Comparison of ENCODE assay signal across 12 cellular contexts in the genomic region with DNA sequence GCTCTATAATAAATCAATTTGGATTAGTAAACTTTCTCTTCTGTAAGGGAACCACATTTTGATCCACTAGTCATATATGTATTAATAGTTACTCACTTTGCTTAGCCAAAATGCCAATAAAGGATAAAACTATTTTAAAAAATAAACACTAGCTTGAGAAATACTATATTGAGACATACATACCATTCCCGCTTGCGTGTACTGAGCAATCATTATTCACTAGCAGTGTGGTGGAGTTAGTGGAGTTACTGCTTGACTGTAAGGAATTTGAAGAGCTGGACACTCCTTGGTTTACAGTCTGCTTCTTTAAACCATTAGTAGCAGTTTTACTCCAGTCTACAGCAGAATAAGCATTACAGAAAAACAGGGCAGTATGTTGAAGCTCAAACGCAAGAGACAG. TPM values are rescaled to one million over a fixed set of nuclear protein-coding genes. Genes with fewer than 3 reads are reported as not detected.
DNase-seq lines count a peak whose midpoint lies in the region; ATAC-seq and TF ChIP-seq lines count a peak whose summit lies in the region.
"Had no signal": no experiment of that assay in that cellular context is flagged by ENCODE, and none has a peak within 500 bp of the region (broad histone marks: within the 10 kb centered on the region; RNA-seq: fewer than 3 reads in every experiment).

No MANE protein-coding gene starts in this region.

- no peaks in the 10 kb centered on the region for H3K79me2 ChIP-seq in HCT116 (ENCODE audit: insufficient read depth, low read length)

- ATAC-seq in HCT116 (no peak), HG03097 (IDR thresholded peaks at IDR 0.05; ENCODE audit: low FRiP score, unreplicated experiment) (no peak), left ventricle myocardium superior (no peak)

- H3K4me1 ChIP-seq in HCT116 (ENCODE audit: control insufficient read depth in 1 of 2, insufficient read depth in 2 of 2, low read length in 2 of 2), result peaks cover 0 to 10% of the 10 kb centered on the region in 2 experiments; a peak in 1 of 4 replicates
- H3K4me1 ChIP-seq: suprapubic skin had no signal

- no peak for TF ChIP-seq CTCF in HCT116 (IDR thresholded peaks at IDR 0.05 in 2 of 3, conservative IDR thresholded peaks at IDR 0.05 in 1 of 3; ENCODE audit: borderline replicate concordance in 1 of 3, insufficient read depth in 1 of 3, low read depth in 2 of 3, low read length in 2 of 3)

- POLR2A ChIA-PET in HCT116 (lab: Charles Lee), result no interaction called here

- TF ChIP-seq POLR2A in HCT116 (IDR thresholded peaks at IDR 0.05; ENCODE audit: borderline replicate concordance, extremely low read depth, insufficient read depth, insufficient read length), result no peak

- H3K4me3 ChIP-seq in HCT116 (replicated peaks in 1 of 2; ENCODE audit: low read depth in 1 of 2, low read length in 2 of 2), result no peak overlapping the region
- H3K4me3 ChIP-seq: suprapubic skin had no signal

- H3K4me2 ChIP-seq in HCT116 (ENCODE audit: low read length), result peak overlapping the region; percentile 41

- no peaks in the 10 kb centered on the region for H3K36me3 ChIP-seq in HCT116 (ENCODE audit: control insufficient read depth in 1 of 2, insufficient read depth in 2 of 2, low read length in 2 of 2)
- H3K36me3 ChIP-seq: suprapubic skin had no signal

- intact Hi-C loops in HCT116 (cut with micrococcal nuclease), result no loop called here
- intact Hi-C loops in left ventricle myocardium superior (cut with micrococcal nuclease), result no loop called here

- H3K27me3 ChIP-seq in HCT116 (ENCODE audit: insufficient read depth, low read length), result no peaks in the 10 kb centered on the region
- H3K27me3 ChIP-seq: suprapubic skin had no signal

- BruUV-seq in HCT116 (replicated peaks; lab: Mats Ljungman, UMichigan), result no TSS peak

- DNase-seq in HCT116 (ENCODE audit: low read depth, low spot score) (no peak), amniotic epithelial cell (ENCODE audit: low read depth) (peak; percentile 79), hepatic stellate cell (ENCODE audit: low spot score) (peak; percentile 38), left ventricle myocardium superior (no peak), NCI-H1092 treated with DMSO at 0.1 percent for 48 hours (lab: John Stamatoyannopoulos, UW) (no peak)
- no peak for DNase-seq in stimulated activated CD4-positive, alpha-beta T cell treated with anti-CD3 and anti-CD28 coated beads, Interleukin-4, amount 100 ng/mL, for 4 hours
- DNase-seq: activated CD4-positive, alpha-beta T cell treated with anti-CD3 and anti-CD28 coated beads for 4 hours; MV-4-11; NCI-H2171 treated with DMSO at 0.1 percent for 48 hours; retina had no signal

- CTCF ChIA-PET in HCT116 (lab: Charles Lee), result no interaction called here

- H3K27ac ChIP-seq in HCT116 (ENCODE audit: low read depth, low read length), result no peak overlapping the region
- H3K27ac ChIP-seq: suprapubic skin had no signal

- no peaks in the 10 kb centered on the region for H3K9me3 ChIP-seq in HCT116 (ENCODE audit: control insufficient read depth in 1 of 2, insufficient read depth in 1 of 2, low read depth in 1 of 2, low read length in 2 of 2)
- H3K9me3 ChIP-seq: suprapubic skin had no signal

- H3K9ac ChIP-seq in HCT116 (ENCODE audit: low read length), result no peak overlapping the region

- no peaks in the 10 kb centered on the region for H3K9me2 ChIP-seq in HCT116 (ENCODE audit: insufficient read depth)

- no peak for TF ChIP-seq RAD21 in HCT116 (IDR thresholded peaks at IDR 0.05; ENCODE audit: low read depth)

- RAD21 ChIA-PET in HCT116 (lab: Charles Lee; ENCODE audit: low non-redundant PET in 1 of 2, low total read pairs in 2 of 2, uncharacterized antibody in 2 of 2, unreplicated experiment in 2 of 2), result no interaction called here

- H2AFZ ChIP-seq in HCT116 (ENCODE audit: low read depth, low read length, poor library complexity, severe bottlenecking), result no peak overlapping the region

- no peaks in the 10 kb centered on the region for H4K20me1 ChIP-seq in HCT116 (ENCODE audit: insufficient read depth)

TF ChIP-seq in HCT116, 20 proteins besides CTCF, POLR2A, EP300 and RAD21:
- TF ChIP-seq SIN3A (IDR thresholded peaks at IDR 0.05; ENCODE audit: low read depth), result no peak
- TF ChIP-seq YY1 (IDR thresholded peaks at IDR 0.05; ENCODE audit: extremely low read depth, insufficient replicate concordance, low read depth, low read length), result no peak
- TF ChIP-seq JUND (IDR thresholded peaks at IDR 0.05), result no peak
- TF ChIP-seq, protein P1, sequence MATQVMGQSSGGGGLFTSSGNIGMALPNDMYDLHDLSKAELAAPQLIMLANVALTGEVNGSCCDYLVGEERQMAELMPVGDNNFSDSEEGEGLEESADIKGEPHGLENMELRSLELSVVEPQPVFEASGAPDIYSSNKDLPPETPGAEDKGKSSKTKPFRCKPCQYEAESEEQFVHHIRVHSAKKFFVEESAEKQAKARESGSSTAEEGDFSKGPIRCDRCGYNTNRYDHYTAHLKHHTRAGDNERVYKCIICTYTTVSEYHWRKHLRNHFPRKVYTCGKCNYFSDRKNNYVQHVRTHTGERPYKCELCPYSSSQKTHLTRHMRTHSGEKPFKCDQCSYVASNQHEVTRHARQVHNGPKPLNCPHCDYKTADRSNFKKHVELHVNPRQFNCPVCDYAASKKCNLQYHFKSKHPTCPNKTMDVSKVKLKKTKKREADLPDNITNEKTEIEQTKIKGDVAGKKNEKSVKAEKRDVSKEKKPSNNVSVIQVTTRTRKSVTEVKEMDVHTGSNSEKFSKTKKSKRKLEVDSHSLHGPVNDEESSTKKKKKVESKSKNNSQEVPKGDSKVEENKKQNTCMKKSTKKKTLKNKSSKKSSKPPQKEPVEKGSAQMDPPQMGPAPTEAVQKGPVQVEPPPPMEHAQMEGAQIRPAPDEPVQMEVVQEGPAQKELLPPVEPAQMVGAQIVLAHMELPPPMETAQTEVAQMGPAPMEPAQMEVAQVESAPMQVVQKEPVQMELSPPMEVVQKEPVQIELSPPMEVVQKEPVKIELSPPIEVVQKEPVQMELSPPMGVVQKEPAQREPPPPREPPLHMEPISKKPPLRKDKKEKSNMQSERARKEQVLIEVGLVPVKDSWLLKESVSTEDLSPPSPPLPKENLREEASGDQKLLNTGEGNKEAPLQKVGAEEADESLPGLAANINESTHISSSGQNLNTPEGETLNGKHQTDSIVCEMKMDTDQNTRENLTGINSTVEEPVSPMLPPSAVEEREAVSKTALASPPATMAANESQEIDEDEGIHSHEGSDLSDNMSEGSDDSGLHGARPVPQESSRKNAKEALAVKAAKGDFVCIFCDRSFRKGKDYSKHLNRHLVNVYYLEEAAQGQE (IDR thresholded peaks at IDR 0.05; ENCODE audit: low read depth), result no peak
- no peak for TF ChIP-seq ZFX (IDR thresholded peaks at IDR 0.05)
- TF ChIP-seq, protein P2, sequence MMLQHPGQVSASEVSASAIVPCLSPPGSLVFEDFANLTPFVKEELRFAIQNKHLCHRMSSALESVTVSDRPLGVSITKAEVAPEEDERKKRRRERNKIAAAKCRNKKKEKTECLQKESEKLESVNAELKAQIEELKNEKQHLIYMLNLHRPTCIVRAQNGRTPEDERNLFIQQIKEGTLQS (IDR thresholded peaks at IDR 0.05), result no peak
- no peak for TF ChIP-seq SP1 (IDR thresholded peaks at IDR 0.05; ENCODE audit: low read depth)
- TF ChIP-seq FOSL1 (IDR thresholded peaks at IDR 0.05; ENCODE audit: low read depth), result no peak
- no peak for TF ChIP-seq EZH2phosphoT487 (IDR thresholded peaks at IDR 0.05; ENCODE audit: borderline replicate concordance)
- no peak for TF ChIP-seq POLR2AphosphoS5 (IDR thresholded peaks at IDR 0.05; ENCODE audit: low read depth, low read length)
- TF ChIP-seq CBX3 (IDR thresholded peaks at IDR 0.05; ENCODE audit: low read depth), result no peak
- no peak for TF ChIP-seq CEBPB (IDR thresholded peaks at IDR 0.05; ENCODE audit: low read depth)
- no peak for TF ChIP-seq ZNF274 (IDR thresholded peaks at IDR 0.05; ENCODE audit: low read depth, low read length)
- no peak for TF ChIP-seq EGR1 (IDR thresholded peaks at IDR 0.05; ENCODE audit: low read depth)
- TF ChIP-seq, protein P3, sequence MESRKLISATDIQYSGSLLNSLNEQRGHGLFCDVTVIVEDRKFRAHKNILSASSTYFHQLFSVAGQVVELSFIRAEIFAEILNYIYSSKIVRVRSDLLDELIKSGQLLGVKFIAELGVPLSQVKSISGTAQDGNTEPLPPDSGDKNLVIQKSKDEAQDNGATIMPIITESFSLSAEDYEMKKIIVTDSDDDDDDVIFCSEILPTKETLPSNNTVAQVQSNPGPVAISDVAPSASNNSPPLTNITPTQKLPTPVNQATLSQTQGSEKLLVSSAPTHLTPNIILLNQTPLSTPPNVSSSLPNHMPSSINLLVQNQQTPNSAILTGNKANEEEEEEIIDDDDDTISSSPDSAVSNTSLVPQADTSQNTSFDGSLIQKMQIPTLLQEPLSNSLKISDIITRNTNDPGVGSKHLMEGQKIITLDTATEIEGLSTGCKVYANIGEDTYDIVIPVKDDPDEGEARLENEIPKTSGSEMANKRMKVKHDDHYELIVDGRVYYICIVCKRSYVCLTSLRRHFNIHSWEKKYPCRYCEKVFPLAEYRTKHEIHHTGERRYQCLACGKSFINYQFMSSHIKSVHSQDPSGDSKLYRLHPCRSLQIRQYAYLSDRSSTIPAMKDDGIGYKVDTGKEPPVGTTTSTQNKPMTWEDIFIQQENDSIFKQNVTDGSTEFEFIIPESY (IDR thresholded peaks at IDR 0.05; ENCODE audit: extremely low read depth, insufficient replicate concordance, low read length), result no peak
- TF ChIP-seq SRF (IDR thresholded peaks at IDR 0.05; ENCODE audit: low read depth), result no peak

RNA-seq across cellular contexts. Expression of a gene that starts 10.8 kb away (rescaled TPM):
- total RNA-seq in HCT116 (2021; ENCODE audit: unreplicated experiment) (23.8 TPM), left ventricle myocardium superior (57.7 TPM)
- 20.6 and 23.8 TPM in 2 replicates for polyA plus RNA-seq in HCT116 (2012)

Comparison
In these comparisons a context has a peak if more than half of its experiments do, and no peak if none do; other contexts are left out.
1. DNase-seq: peak in amniotic epithelial cell (single experiment) and hepatic stellate cell (single experiment); none in HCT116 (single experiment), stimulated activated CD4-positive, alpha-beta T cell treated with anti-CD3 and anti-CD28 coated beads, Interleukin-4, amount 100 ng/mL, for 4 hours (0 of 2), left ventricle myocardium superior (single experiment) and NCI-H1092 treated with DMSO at 0.1 percent for 48 hours (single experiment).